Comparison of ENCODE assay signal across 23 cellular contexts in the genomic region with DNA sequence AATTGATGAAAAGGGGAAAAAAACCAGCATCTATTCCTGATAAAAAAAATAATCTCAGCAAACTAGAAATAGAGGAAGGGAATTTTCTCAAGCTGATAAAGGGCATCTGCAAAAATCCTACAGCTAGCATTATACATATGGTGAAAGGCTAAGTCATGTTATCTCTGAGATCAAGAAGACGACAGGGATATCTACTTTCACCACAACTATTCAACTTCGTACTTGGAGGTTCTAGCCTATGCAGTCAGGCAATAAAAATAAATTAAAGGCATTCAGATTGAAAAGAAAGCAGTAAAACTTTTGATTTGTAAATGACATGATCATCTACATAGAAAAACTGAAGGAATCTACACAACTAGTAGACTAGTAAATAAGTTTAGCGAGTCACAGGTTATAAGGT. TPM values are rescaled to one million over a fixed set of nuclear protein-coding genes. Genes with fewer than 3 reads are reported as not detected.
DNase-seq lines count a peak whose midpoint lies in the region; ATAC-seq and TF ChIP-seq lines count a peak whose summit lies in the region.
"Had no signal": no experiment of that assay in that cellular context is flagged by ENCODE, and none has a peak within 500 bp of the region (broad histone marks: within the 10 kb centered on the region; RNA-seq: fewer than 3 reads in every experiment).

No MANE protein-coding gene starts in this region.

- peak overlapping the region; percentile 15 for H3K4me3 Mint-ChIP-seq in activated CD4-positive, alpha-beta T cell treated with anti-CD3 and anti-CD28 coated beads, Interleukin-2, amount 10 ng/mL, durations not matched to agents 24 days and 14 days
- H3K4me3 Mint-ChIP-seq: activated naive CD8-positive, alpha-beta T cell treated with anti-CD3 and anti-CD28 coated beads for 36 hours; endodermal cell had no signal

- peak overlapping the region; percentile 87 for H3K27ac ChIP-seq in psoas muscle
- H3K27ac ChIP-seq: body of pancreas, left ventricle myocardium inferior, neutrophil, upper lobe of right lung had no signal

- peak; percentile 57 to 69 (median 60) for ATAC-seq in psoas muscle
- ATAC-seq in Right ventricle myocardium inferior = no peak
- ATAC-seq in HG03139 (IDR thresholded peaks at IDR 0.05; ENCODE audit: unreplicated experiment) = no peak
- ATAC-seq: body of pancreas, HCT116, upper lobe of right lung had no signal

- H3K36me3 ChIP-seq in psoas muscle (ENCODE audit: insufficient read depth in 1 of 2, low read depth in 1 of 2) = peaks cover 0 to 5% of the 10 kb centered on the region in 2 donors

- no peak for TF ChIP-seq CTCF in psoas muscle (IDR thresholded peaks at IDR 0.05)

- H3K27me3 Mint-ChIP-seq in activated CD4-positive, alpha-beta T cell treated with anti-CD3 and anti-CD28 coated beads, Interleukin-2, amount 10 ng/mL, durations not matched to agents 24 days and 14 days = no peaks in the 10 kb centered on the region
- H3K27me3 Mint-ChIP-seq: activated naive CD8-positive, alpha-beta T cell treated with anti-CD3 and anti-CD28 coated beads for 36 hours had no signal

- 45 to 60% (median 49%) methylated on average over 3 of the region's 3 CpGs for WGBS in psoas muscle, 3 donors

- no peak for DNase-seq in activated CD4-positive, alpha-beta T cell treated with anti-CD3 and anti-CD28 coated beads, Interleukin-2, amount 10 ng/mL, durations not matched to agents 24 days and 14 days
- no peak for DNase-seq in activated CD4-positive, alpha-beta T cell treated with anti-CD3 and anti-CD28 coated beads, Interleukin-2, amount 50 U/mL, for 1 hour
- DNase-seq in EL (peak; percentile 54), amniotic epithelial cell (ENCODE audit: low read depth) (peak; percentile 80), psoas muscle (no peak), Right ventricle myocardium inferior (ENCODE audit: missing footprints) (no peak), head of caudate nucleus (no peak)
- DNase-seq: activated CD8-positive, alpha-beta memory T cell treated with anti-CD3 and anti-CD28 coated beads, Interleukin-2, amount 50 U/mL, for 48 hours; activated naive CD8-positive, alpha-beta T cell treated with anti-CD3 and anti-CD28 coated beads for 36 hours; BE2C; body of pancreas; endodermal cell; left ventricle myocardium inferior; NCI-H1048; NCI-H2081; NCI-H446; NK-92 treated with Interleukin-12 subunit alpha and Interleukin-12 subunit beta, amount 100 ng/mL, for 24 hours; small intestine; stimulated activated CD4-positive, alpha-beta T cell treated with anti-CD3 and anti-CD28 coated beads, Interleukin-4, amount 100 ng/mL, for 1 hour; upper lobe of right lung had no signal

- peaks cover 73% of the 10 kb centered on the region for H3K36me3 Mint-ChIP-seq in activated CD4-positive, alpha-beta T cell treated with anti-CD3 and anti-CD28 coated beads, Interleukin-2, amount 10 ng/mL, durations not matched to agents 24 days and 14 days (ENCODE audit: low read depth)

- peak overlapping the region; percentile 9 for H3K4me3 ChIP-seq in psoas muscle
- H3K4me3 ChIP-seq: body of pancreas, left ventricle myocardium inferior, upper lobe of right lung had no signal

- H3K27me3 ChIP-seq in psoas muscle (ENCODE audit: insufficient read depth in 3 of 3, low read length in 2 of 3) = no peaks in the 10 kb centered on the region
- H3K27me3 ChIP-seq: BE2C, body of pancreas, neutrophil, upper lobe of right lung had no signal

- peaks cover 74% of the 10 kb centered on the region for H3K4me1 Mint-ChIP-seq in activated CD4-positive, alpha-beta T cell treated with anti-CD3 and anti-CD28 coated beads, Interleukin-2, amount 10 ng/mL, durations not matched to agents 24 days and 14 days

- intact Hi-C loops in activated CD4-positive, alpha-beta T cell treated with anti-CD3 and anti-CD28 coated beads, Interleukin-2, amount 10 ng/mL, durations not matched to agents 24 days and 14 days (cut with micrococcal nuclease) = loop anchor here (1.0 to 2.0 kb wide), 2 partner anchors 8 to 20 kb away; no protein-coding TSS in a partner anchor
- intact Hi-C loops in psoas muscle (cut with DNase I) = no loop called here
- intact Hi-C loops in Right ventricle myocardium inferior (cut with DNase I) = no loop called here
- intact Hi-C loops in head of caudate nucleus (cut with DNase I) = no loop called here

- H3K27ac Mint-ChIP-seq in activated CD4-positive, alpha-beta T cell treated with anti-CD3 and anti-CD28 coated beads, Interleukin-2, amount 10 ng/mL, durations not matched to agents 24 days and 14 days = peak overlapping the region; percentile 44
- H3K27ac Mint-ChIP-seq: activated naive CD8-positive, alpha-beta T cell treated with anti-CD3 and anti-CD28 coated beads for 36 hours; endodermal cell had no signal

- peaks cover 83% of the 10 kb centered on the region for H3K4me1 ChIP-seq in psoas muscle
- H3K4me1 ChIP-seq: BE2C had no signal

- no peaks in the 10 kb centered on the region for H3K9me3 ChIP-seq in psoas muscle
- H3K9me3 ChIP-seq: BE2C, body of pancreas, neutrophil, upper lobe of right lung had no signal

- H3K9me3 Mint-ChIP-seq in activated CD4-positive, alpha-beta T cell treated with anti-CD3 and anti-CD28 coated beads, Interleukin-2, amount 10 ng/mL, durations not matched to agents 24 days and 14 days = peaks cover 5% of the 10 kb centered on the region
- H3K9me3 Mint-ChIP-seq: endodermal cell had no signal

RNA-seq across cellular contexts. Expression of gene CAB39, which starts 58.2 kb away (rescaled TPM):
- total RNA-seq in activated CD4-positive, alpha-beta T cell treated with anti-CD3 and anti-CD28 coated beads, Interleukin-2, amount 10 ng/mL, durations not matched to agents 24 days and 14 days = 166 and 168 TPM in 2 replicates
- total RNA-seq in psoas muscle = 100 to 1,000 TPM; 107 to 139 (median 128) TPM
- polyA plus RNA-seq in psoas muscle = 100 to 1,000 TPM in 1 of 3 donors, 10 to 100 TPM in 2; 36.0 to 166 (median 55.3) TPM
- 91.9 TPM for total RNA-seq in Right ventricle myocardium inferior

Comparison
In these comparisons a context has a peak if more than half of its experiments do, and no peak if none do; other contexts are left out.
1. DNase-seq: peak in EL (single experiment) and amniotic epithelial cell (single experiment); none in activated CD4-positive, alpha-beta T cell treated with anti-CD3 and anti-CD28 coated beads, Interleukin-2, amount 10 ng/mL, durations not matched to agents 24 days and 14 days (single experiment), activated CD4-positive, alpha-beta T cell treated with anti-CD3 and anti-CD28 coated beads, Interleukin-2, amount 50 U/mL, for 1 hour (single experiment), psoas muscle (0 of 2), Right ventricle myocardium inferior (single experiment) and head of caudate nucleus (0 of 42).
2. ATAC-seq: peak in psoas muscle (4 of 4); none in Right ventricle myocardium inferior (single experiment) and HG03139 (single experiment).